ENCODE assay signal across 8 cellular contexts in genomic region chr17:45640141-45640850, GRCh38.
DNase-seq lines count a peak whose midpoint lies in the region; ATAC-seq, FAIRE-seq and TF ChIP-seq lines count a peak whose summit lies in the region.

No MANE protein-coding gene starts in this region.

- DNase-seq in ELF-1 (ENCODE audit: low read depth, low spot score) (peak; percentile 86), Peyer's patch (peak; percentile 59 to 87 (median 75)), right atrium auricular region (ENCODE audit: low spot score) (peak; percentile 65), small intestine (peak; percentile 69), NCI-H82 (lab: John Stamatoyannopoulos, UW) (no peak)
- DNase-seq in activated naive CD8-positive, alpha-beta T cell treated with anti-CD3 and anti-CD28 coated beads, Interleukin-2, amount 10 ng/mL, durations not matched to agents 7 days and 5 days = peak; percentile 73

- H3K4me1 Mint-ChIP-seq in activated naive CD8-positive, alpha-beta T cell treated with anti-CD3 and anti-CD28 coated beads, Interleukin-2, amount 10 ng/mL, durations not matched to agents 7 days and 5 days = peaks cover 8% of the 10 kb centered on the region

- peak overlapping the region; percentile 48 for H3K4me3 Mint-ChIP-seq in activated naive CD8-positive, alpha-beta T cell treated with anti-CD3 and anti-CD28 coated beads, Interleukin-2, amount 10 ng/mL, durations not matched to agents 7 days and 5 days

- H3K9me3 ChIP-seq in Peyer's patch = no peaks in the 10 kb centered on the region
- no peaks in the 10 kb centered on the region for H3K9me3 ChIP-seq in right atrium auricular region
- no peaks in the 10 kb centered on the region for H3K9me3 ChIP-seq in small intestine (ENCODE audit: control insufficient read depth, low read depth)

- H3K4me3 ChIP-seq in Peyer's patch = no peak overlapping the region
- H3K4me3 ChIP-seq in right atrium auricular region = no peak overlapping the region
- no peak overlapping the region for H3K4me3 ChIP-seq in small intestine (ENCODE audit: low read depth in 1 of 2, low read length in 2 of 2)

- H3K27me3 ChIP-seq in Peyer's patch (no peaks in the 10 kb centered on the region), right atrium auricular region (no peaks in the 10 kb centered on the region), small intestine (ENCODE audit: control insufficient read depth in 2 of 2, insufficient read depth in 2 of 2, low read length in 2 of 2) (no peaks in the 10 kb centered on the region)

- WGBS in small intestine, 3 donors = 13 to 18% (median 17%) methylated on average over 3 of the region's 3 CpGs

- H3K27ac Mint-ChIP-seq in activated naive CD8-positive, alpha-beta T cell treated with anti-CD3 and anti-CD28 coated beads, Interleukin-2, amount 10 ng/mL, durations not matched to agents 7 days and 5 days = peak overlapping the region; percentile 57

- ATAC-seq in activated naive CD8-positive, alpha-beta T cell treated with anti-CD3 and anti-CD28 coated beads, Interleukin-2, amount 10 ng/mL, durations not matched to agents 7 days and 5 days (ENCODE audit: low read depth) = peak; percentile 74
- ATAC-seq in HG03095 (IDR thresholded peaks at IDR 0.05; ENCODE audit: unreplicated experiment) (no peak), HG02885 (IDR thresholded peaks at IDR 0.05; ENCODE audit: poor library complexity, unreplicated experiment) (no peak)

- no peaks in the 10 kb centered on the region for H3K4me1 ChIP-seq in Peyer's patch
- H3K4me1 ChIP-seq in right atrium auricular region = no peaks in the 10 kb centered on the region
- H3K4me1 ChIP-seq in small intestine (ENCODE audit: control insufficient read depth in 2 of 2, insufficient read depth in 1 of 2, low read depth in 1 of 2, low read length in 1 of 2) = no peaks in the 10 kb centered on the region

- H3K27me3 Mint-ChIP-seq in activated naive CD8-positive, alpha-beta T cell treated with anti-CD3 and anti-CD28 coated beads, Interleukin-2, amount 10 ng/mL, durations not matched to agents 7 days and 5 days = peaks cover 3% of the 10 kb centered on the region

- TF ChIP-seq CTCF in Peyer's patch (IDR thresholded peaks at IDR 0.05) (peak; percentile 79 to 96 (median 92)), right atrium auricular region (IDR thresholded peaks at IDR 0.05) (peak; percentile 67 to 98)

- H3K27ac ChIP-seq in Peyer's patch = no peak overlapping the region
- H3K27ac ChIP-seq in right atrium auricular region = no peak overlapping the region
- no peak overlapping the region for H3K27ac ChIP-seq in small intestine (ENCODE audit: low read depth in 1 of 2, low read length in 1 of 2)

- peaks cover 5% of the 10 kb centered on the region for H3K36me3 Mint-ChIP-seq in activated naive CD8-positive, alpha-beta T cell treated with anti-CD3 and anti-CD28 coated beads, Interleukin-2, amount 10 ng/mL, durations not matched to agents 7 days and 5 days

- H3K36me3 ChIP-seq in Peyer's patch (peaks cover 0 to 14% (median 0%) of the 10 kb centered on the region in 3 donors), right atrium auricular region (peaks cover 12% of the 10 kb centered on the region), small intestine (ENCODE audit: control insufficient read depth in 2 of 2, insufficient read depth in 2 of 2, low read length in 2 of 2) (peaks cover 3 to 8% of the 10 kb centered on the region in 2 donors)

- no peak for TF ChIP-seq POLR2A in Peyer's patch (IDR thresholded peaks at IDR 0.05)

- no peak for FAIRE-seq in small intestine (lab: Jason Lieb, UNC)

- POLR2A ChIA-PET in activated naive CD8-positive, alpha-beta T cell treated with anti-CD3 and anti-CD28 coated beads, Interleukin-2, amount 10 ng/mL, durations not matched to agents 7 days and 5 days (lab: Charles Lee) = no interaction called here

- H3K9me3 Mint-ChIP-seq in activated naive CD8-positive, alpha-beta T cell treated with anti-CD3 and anti-CD28 coated beads, Interleukin-2, amount 10 ng/mL, durations not matched to agents 7 days and 5 days = no peaks in the 10 kb centered on the region
